ENCODE assay signal across 9 cellular contexts in the genomic region with DNA sequence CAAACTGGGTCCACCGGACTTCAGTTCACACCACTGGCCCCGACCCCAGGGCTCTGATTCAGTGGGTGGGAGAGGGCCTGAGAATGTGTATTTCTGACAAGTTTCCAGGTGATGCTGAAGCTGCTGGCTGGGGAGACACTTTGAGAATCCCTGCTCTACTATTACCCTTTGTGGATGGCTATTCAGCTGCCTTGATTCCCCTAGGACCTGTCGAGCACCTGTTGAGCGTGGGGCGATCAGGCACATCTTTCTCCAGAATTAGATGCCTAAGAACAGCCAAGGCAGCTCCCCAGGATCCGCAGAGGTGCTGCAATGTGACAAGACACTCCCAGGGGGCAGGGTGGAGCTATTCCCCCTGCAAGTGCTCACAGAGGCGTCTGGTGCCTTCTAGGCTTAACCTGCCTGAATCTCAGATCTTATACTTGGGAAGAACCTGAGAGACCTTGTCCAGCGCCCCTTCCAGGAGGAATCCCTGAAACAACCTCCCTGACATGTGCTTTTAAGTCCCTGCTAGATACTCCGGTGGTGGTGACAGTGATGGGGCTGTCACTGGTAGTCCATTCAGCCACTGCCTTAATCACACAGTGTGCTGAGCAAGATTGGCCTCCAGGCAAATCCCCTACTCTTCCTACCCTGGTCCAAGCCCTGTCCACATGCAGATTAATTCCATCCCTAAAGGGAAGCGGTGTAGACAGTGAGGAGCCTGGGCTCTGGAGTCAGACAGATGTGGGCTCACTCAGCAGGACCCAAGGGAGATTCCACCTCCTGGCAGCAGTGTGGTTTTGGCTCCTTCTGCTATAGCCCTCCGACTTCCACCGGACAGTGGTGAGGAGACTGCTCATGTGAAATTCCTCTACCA. TPM values are rescaled to one million over a fixed set of nuclear protein-coding genes. Genes with fewer than 3 reads are reported as not detected.
DNase-seq lines count a peak whose midpoint lies in the region; ATAC-seq and TF ChIP-seq lines count a peak whose summit lies in the region.
"Had no signal": no experiment of that assay in that cellular context is flagged by ENCODE, and none has a peak within 500 bp of the region (broad histone marks: within the 10 kb centered on the region; RNA-seq: fewer than 3 reads in every experiment).

No MANE protein-coding gene starts in this region.

- ATAC-seq in Right ventricle myocardium inferior, result no peak
- ATAC-seq in GM18517 (IDR thresholded peaks at IDR 0.05; ENCODE audit: unreplicated experiment), result no peak

- H3K27ac ChIP-seq in cardiac muscle cell (no peak overlapping the region), transverse colon (no peak overlapping the region)

- H3K4me1 ChIP-seq in cardiac muscle cell (ENCODE audit: low read depth), result no peaks in the 10 kb centered on the region
- no peaks in the 10 kb centered on the region for H3K4me1 ChIP-seq in transverse colon

- H3K9me3 ChIP-seq in cardiac muscle cell (ENCODE audit: low read depth), result no peaks in the 10 kb centered on the region
- no peaks in the 10 kb centered on the region for H3K9me3 ChIP-seq in transverse colon

- peak; percentile 17 to 56 for DNase-seq in cardiac muscle cell (ENCODE audit: low read depth in 1 of 2, low spot score in 1 of 2)
- no peak for DNase-seq in Right ventricle myocardium inferior (ENCODE audit: missing footprints)
- DNase-seq in NCI-H2171 (lab: John Stamatoyannopoulos, UW), result peak; percentile 74
- DNase-seq in dermis blood vessel endothelial cell, result peak; percentile 30
- DNase-seq in transverse colon, result peak; percentile 21
- DNase-seq in dedifferentiated amniotic fluid mesenchymal stem cell (ENCODE audit: extremely low spot score), result no peak
- no peak for DNase-seq in hippocampal formation (lab: John Stamatoyannopoulos, UW)

- H3K4me3 ChIP-seq in cardiac muscle cell (no peak overlapping the region), transverse colon (no peak overlapping the region)

- TF ChIP-seq CTCF in cardiac muscle cell (IDR thresholded peaks at IDR 0.05; ENCODE audit: low read depth, low read length), result peak; percentile 23
- TF ChIP-seq CTCF in transverse colon (IDR thresholded peaks at IDR 0.05), result peak in 4 of 5 experiments; percentile 19 to 36 (median 26)

- intact Hi-C loops in Right ventricle myocardium inferior (cut with DNase I), result no loop called here
- intact Hi-C loops in transverse colon (cut with DNase I; ENCODE audit: low total_unique reads), result no loop called here

- 50% methylated on average over 10 of the region's 12 CpGs; no CpG with 5 or more reads in 1 of the 2 donors for WGBS in transverse colon (ENCODE audit: low coverage in 1 of 2), 2 donors

- H3K27me3 ChIP-seq in cardiac muscle cell (peaks cover 13% of the 10 kb centered on the region), transverse colon (peaks cover 6% of the 10 kb centered on the region)

- TF ChIP-seq EP300 in transverse colon (IDR thresholded peaks at IDR 0.05; ENCODE audit: low read depth), result no peak

- H3K36me3 ChIP-seq in cardiac muscle cell (no peaks in the 10 kb centered on the region), transverse colon (no peaks in the 10 kb centered on the region)

- no peak for TF ChIP-seq POLR2A in transverse colon (IDR thresholded peaks at IDR 0.05)

- in situ Hi-C loops in transverse colon (cut with MboI; ENCODE audit: low pct_ligation_motif_present in 1 of 4, low pct_unique_long_range_greater_than_20kb in 1 of 4, low sequenced_read_pairs in 3 of 4), result no loop called here

RNA-seq across cellular contexts. Expression of a gene that starts 43.4 kb away (rescaled TPM):
- total RNA-seq in cardiac muscle cell (0.04 TPM in 1 of 2 replicates, not detected in the other), Right ventricle myocardium inferior (0.08 TPM), dermis blood vessel endothelial cell (73.3 and 89.5 TPM in 2 replicates), transverse colon (under 1 TPM in 1 of 4 donors, not detected in 3; 0.37 TPM)
- 0.30 TPM in 1 of 2 replicates, not detected in the other for polyA plus RNA-seq in cardiac muscle cell
- polyA plus RNA-seq: neural cell had no signal

Comparison
In these comparisons a context has a peak if more than half of its experiments do, and no peak if none do; other contexts are left out.
1. DNase-seq: peak in cardiac muscle cell (2 of 2), NCI-H2171 (single experiment), dermis blood vessel endothelial cell (single experiment) and transverse colon (single experiment); none in Right ventricle myocardium inferior (single experiment), dedifferentiated amniotic fluid mesenchymal stem cell (single experiment) and hippocampal formation (0 of 2).
2. RNA of a gene that starts 43.4 kb away (total RNA-seq): 73.3 to 89.5 TPM in dermis blood vessel endothelial cell; 0.37 TPM in transverse colon, 0.08 TPM in Right ventricle myocardium inferior (single experiment) and 0.04 TPM in cardiac muscle cell; every median in the first group is over 10 times any median in the second.